8 cellular contexts compared by ENCODE assay signal in the genomic region with DNA sequence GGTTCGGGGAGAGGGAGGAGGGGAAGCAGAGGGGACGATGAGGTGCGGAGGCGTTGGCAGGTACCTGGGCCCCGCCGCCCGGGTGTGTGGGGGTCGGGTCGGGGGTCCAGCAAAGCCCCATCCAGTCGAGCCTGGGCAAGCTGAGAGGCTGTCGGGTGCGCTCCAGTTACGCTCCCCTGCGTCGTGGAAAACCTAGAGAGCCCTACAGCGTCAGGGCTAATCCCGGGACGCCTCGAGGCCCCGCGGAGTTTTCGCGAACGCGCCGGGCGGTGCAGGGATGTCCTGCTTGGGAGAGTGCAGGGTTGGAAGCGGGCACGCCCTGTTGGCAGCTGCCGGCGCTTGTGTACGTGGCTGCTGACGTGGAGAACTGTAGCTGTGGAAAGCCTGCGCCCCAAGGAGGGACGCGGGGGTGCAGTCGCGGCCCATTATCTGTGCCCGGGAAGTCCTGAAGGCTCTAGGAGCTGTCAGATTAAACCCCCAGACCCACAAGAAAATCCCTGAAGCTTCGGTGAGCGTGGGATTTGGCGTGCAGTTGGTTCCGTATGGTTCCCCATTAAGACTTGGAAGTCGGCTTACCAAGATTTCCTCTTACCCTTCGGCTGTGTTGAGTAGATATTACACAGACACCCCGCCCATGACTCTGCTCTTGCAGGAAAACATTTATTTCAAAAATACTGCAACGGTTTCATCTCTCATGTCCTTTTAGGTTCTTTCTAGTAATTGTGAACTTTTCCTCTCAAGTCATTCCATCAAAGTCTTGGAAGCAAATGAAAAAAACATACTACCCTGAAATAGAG. TPM values are rescaled to one million over a fixed set of nuclear protein-coding genes. Genes with fewer than 3 reads are reported as not detected.
A peak's percentile ranks its signal among the peaks of the same experiment; 100 is the strongest.
DNase-seq lines count a peak whose midpoint lies in the region; ATAC-seq, FAIRE-seq and TF ChIP-seq lines count a peak whose summit lies in the region.

No MANE protein-coding gene starts in this region.

- H3K36me3 Mint-ChIP-seq in central memory CD8-positive, alpha-beta T cell (ENCODE audit: insufficient read depth) = peaks cover 15% of the 10 kb centered on the region

- H3K9me3 Mint-ChIP-seq in central memory CD8-positive, alpha-beta T cell = no peaks in the 10 kb centered on the region

- TF ChIP-seq CTCF in D721Med (IDR thresholded peaks at IDR 0.05; ENCODE audit: insufficient read depth, missing control alignments) = no peak

- peak overlapping the region; percentile 88 for H3K4me3 Mint-ChIP-seq in central memory CD8-positive, alpha-beta T cell

- TF ChIP-seq POLR2A in GM12892 (IDR thresholded peaks at IDR 0.05; ENCODE audit: low read depth, low read length) = peak; percentile 58

- ATAC-seq in HG02571 (IDR thresholded peaks at IDR 0.05; ENCODE audit: unreplicated experiment) = peak; percentile 42
- ATAC-seq in central memory CD8-positive, alpha-beta T cell (replicated peaks; ENCODE audit: extremely low read depth, poor library complexity, severe bottlenecking) = peak; percentile 81

- DNase-seq in GM12892 (ENCODE audit: insufficient read length) (no peak), NCI-H1105 treated with DMSO at 0.1 percent for 48 hours (lab: John Stamatoyannopoulos, UW) (peak; percentile 60), left kidney (ENCODE audit: low read depth, low spot score) (peak; percentile 86), D721Med (ENCODE audit: insufficient read length, low spot score) (no peak)
- peak; percentile 15 to 52 (median 29) for DNase-seq in activated CD4-positive, CD25-positive, alpha-beta regulatory T cell (lab: John Stamatoyannopoulos, UW)
- DNase-seq in central memory CD8-positive, alpha-beta T cell (ENCODE audit: low spot score in 2 of 2) = peak; percentile 44 to 70
- peak; percentile 44 to 55 for DNase-seq in stimulated activated CD4-positive, alpha-beta T cell treated with anti-CD3 and anti-CD28 coated beads, Interleukin-1b, Interleukin-23, amount 100 ng/mL, for 4 hours (ENCODE audit: low read depth in 2 of 2)

- peak overlapping the region; percentile 92 for H3K27ac Mint-ChIP-seq in central memory CD8-positive, alpha-beta T cell (ENCODE audit: low read depth)

- H3K27me3 Mint-ChIP-seq in central memory CD8-positive, alpha-beta T cell = no peaks in the 10 kb centered on the region

- no peak for FAIRE-seq in GM12892 (lab: Jason Lieb, UNC)
- FAIRE-seq in D721Med (lab: Jason Lieb, UNC) = no peak

- H3K4me1 Mint-ChIP-seq in central memory CD8-positive, alpha-beta T cell = peaks cover 27% of the 10 kb centered on the region

RNA-seq across cellular contexts. Expression of a gene that starts 11.3 kb away (rescaled TPM):
- polyA plus RNA-seq in GM12892 (2012; ENCODE audit: missing spikeins) = 47.2 TPM

Comparison
In these comparisons a context has a peak if more than half of its experiments do, and no peak if none do; other contexts are left out.
1. DNase-seq: peak in NCI-H1105 treated with DMSO at 0.1 percent for 48 hours (single experiment), activated CD4-positive, CD25-positive, alpha-beta regulatory T cell (4 of 4), central memory CD8-positive, alpha-beta T cell (2 of 2), left kidney (single experiment) and stimulated activated CD4-positive, alpha-beta T cell treated with anti-CD3 and anti-CD28 coated beads, Interleukin-1b, Interleukin-23, amount 100 ng/mL, for 4 hours (2 of 2); none in GM12892 (single experiment) and D721Med (single experiment).